Comparison of ENCODE assay signal across 24 cellular contexts in the genomic region with DNA sequence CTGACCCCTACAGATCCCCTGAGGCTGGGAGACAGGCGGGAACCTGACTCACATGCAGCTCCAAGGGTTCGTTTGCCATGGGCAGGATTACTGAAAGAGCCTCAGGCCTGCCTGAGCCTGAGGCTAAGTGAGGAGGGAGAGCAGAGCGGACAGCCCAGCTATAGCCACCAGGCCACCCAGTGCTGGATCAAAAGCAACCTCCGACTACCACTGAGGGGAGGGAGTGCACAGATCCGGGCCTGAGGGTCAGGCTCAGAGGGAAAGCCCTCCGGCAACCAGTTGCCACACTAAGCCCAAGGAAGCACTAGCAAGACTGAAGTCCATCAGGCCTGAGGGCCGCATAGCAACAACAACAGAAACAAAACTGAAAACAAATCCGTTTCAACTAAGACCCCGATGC.
"Had no signal": no experiment of that assay in that cellular context is flagged by ENCODE, and none has a peak within 500 bp of the region (broad histone marks: within the 10 kb centered on the region; RNA-seq: fewer than 3 reads in every experiment).

No MANE protein-coding gene starts in this region.

- H3K27ac ChIP-seq: KMS-11, RWPE1 had no signal

- H3K9ac ChIP-seq: KMS-11, SK-N-SH had no signal

- DNase-seq: Kasumi-1; MV-4-11; NCI-H1048; NCI-H1105; NCI-H1417; NCI-H1436 treated with DMSO at 0.1 percent for 48 hours; NCI-H1694; NCI-H187 treated with DMSO at 0.1 percent for 48 hours; NCI-H2029 treated with DMSO at 0.1 percent for 48 hours; NCI-H2227 treated with DMSO at 0.1 percent for 48 hours; NCI-H524; NCI-H526 treated with DMSO at 0.1 percent for 48 hours; NCI-H774; NK-92 treated with Interleukin-12 subunit alpha and Interleukin-12 subunit beta, amount 100 ng/mL, for 24 hours; PC-3; SHP77; SK-N-SH; SW 1271 had no signal

- H3K4me3 ChIP-seq: K562 had no signal

- H3K4me3 Mint-ChIP-seq: IgD-negative memory B cell had no signal

- H3K4me2 ChIP-seq: KMS-11, SK-N-SH had no signal

- ATAC-seq: HepG2, K562, Panc1, PC-3 had no signal

- H3K36me3 Mint-ChIP-seq: IgD-negative memory B cell had no signal
